ENCODE assay signal across 17 cellular contexts in the genomic region with DNA sequence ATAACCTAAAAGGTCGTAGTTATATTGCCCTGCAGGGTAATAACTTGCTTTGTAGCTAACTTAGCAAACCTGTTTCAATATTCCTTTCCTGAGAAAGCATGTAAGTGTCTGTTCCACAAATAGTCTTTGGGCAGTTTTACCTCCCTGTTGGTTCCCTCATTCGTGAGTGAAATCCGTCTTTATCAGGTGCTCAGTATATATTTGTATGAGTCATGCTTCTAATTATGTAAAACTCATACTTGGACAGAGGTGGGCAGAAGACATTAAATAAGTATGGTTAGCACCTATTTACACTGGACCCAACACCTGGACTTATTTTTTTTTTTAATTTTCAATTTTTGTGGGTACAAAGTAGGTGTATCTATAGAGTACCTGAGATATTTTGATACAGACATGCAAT. TPM values are rescaled to one million over a fixed set of nuclear protein-coding genes. Genes with fewer than 3 reads are reported as not detected.
DNase-seq lines count a peak whose midpoint lies in the region; ATAC-seq and TF ChIP-seq lines count a peak whose summit lies in the region.
"Had no signal": no experiment of that assay in that cellular context is flagged by ENCODE, and none has a peak within 500 bp of the region (broad histone marks: within the 10 kb centered on the region; RNA-seq: fewer than 3 reads in every experiment).

No MANE protein-coding gene starts in this region.

- peaks cover 5% of the 10 kb centered on the region in 2 donors for H3K9me3 Mint-ChIP-seq in stimulated activated naive B cell treated with anti-CD40 and anti-IgM and Interleukin-4, amounts not matched to agents 10 μg/mL and 1 μg/mL and 100 μg/mL, for 72 hours
- H3K9me3 Mint-ChIP-seq: CD8-positive, alpha-beta T cell had no signal

- H3K4me3 ChIP-seq in HEK293 (ENCODE audit: low read depth, low read length) (no peak overlapping the region), epithelial cell of esophagus (ENCODE audit: low read length) (no peak overlapping the region), mucosa of descending colon (no peak overlapping the region)
- H3K4me3 ChIP-seq: BLaER1, HAP-1 had no signal

- CTCF ChIA-PET in HEK293 (lab: Yijun Ruan, JAX), result no interaction called here

- intact Hi-C loops in mucosa of descending colon (cut with DNase I, micrococcal nuclease), result no loop called here

- POLR2A ChIA-PET in HEK293 (lab: Yijun Ruan, JAX), result no interaction called here

- no peak overlapping the region for H3K27ac Mint-ChIP-seq in stimulated activated naive B cell treated with anti-CD40 and anti-IgM and Interleukin-4, amounts not matched to agents 10 μg/mL and 1 μg/mL and 100 μg/mL, for 72 hours
- H3K27ac Mint-ChIP-seq: B cell; CD4-positive, CD25-positive, alpha-beta regulatory T cell; CD8-positive, alpha-beta T cell had no signal

- no peak overlapping the region for H3K4me3 Mint-ChIP-seq in stimulated activated naive B cell treated with anti-CD40 and anti-IgM and Interleukin-4, amounts not matched to agents 10 μg/mL and 1 μg/mL and 100 μg/mL, for 72 hours
- H3K4me3 Mint-ChIP-seq: B cell; CD4-positive, CD25-positive, alpha-beta regulatory T cell; CD8-positive, alpha-beta T cell had no signal

- H3K36me3 ChIP-seq in HEK293 (ENCODE audit: control insufficient read depth in 2 of 2, insufficient read depth in 1 of 2, low read length in 2 of 2) (no peaks in the 10 kb centered on the region), mucosa of descending colon (ENCODE audit: low read depth) (no peaks in the 10 kb centered on the region)
- H3K36me3 ChIP-seq: BLaER1, HAP-1 had no signal

- H3K9me3 ChIP-seq in HEK293 (ENCODE audit: control insufficient read depth, insufficient read depth, low read depth, low read length) (no peaks in the 10 kb centered on the region), mucosa of descending colon (no peaks in the 10 kb centered on the region)
- H3K9me3 ChIP-seq: BLaER1, Caco-2, HAP-1 had no signal

- DNase-seq in NCI-H526 treated with DMSO at 0.1 percent for 48 hours (lab: John Stamatoyannopoulos, UW) (peak; percentile 65), epithelial cell of esophagus (ENCODE audit: low read depth) (peak; percentile 12), mucosa of descending colon (no peak)
- DNase-seq in stimulated activated naive B cell treated with anti-CD40 and anti-IgM and Interleukin-4, amounts not matched to agents 10 μg/mL and 1 μg/mL and 100 μg/mL, for 72 hours, result no peak
- DNase-seq: Caco-2; CD4-positive, CD25-positive, alpha-beta regulatory T cell; CD8-positive, alpha-beta T cell; DMS153; DND-41; GOT3 had no signal

- TF ChIP-seq CTCF in HEK293 (tag by site-specific recombination; IDR thresholded peaks at IDR 0.05), result no peak
- no peak for TF ChIP-seq CTCF in epithelial cell of esophagus (IDR thresholded peaks at IDR 0.05; ENCODE audit: insufficient read depth, low read depth, low read length, missing control alignments)
- no peak for TF ChIP-seq CTCF in mucosa of descending colon (IDR thresholded peaks at IDR 0.05)

- peaks cover 0 to 4% of the 10 kb centered on the region in 2 donors for H3K36me3 Mint-ChIP-seq in stimulated activated naive B cell treated with anti-CD40 and anti-IgM and Interleukin-4, amounts not matched to agents 10 μg/mL and 1 μg/mL and 100 μg/mL, for 72 hours
- H3K36me3 Mint-ChIP-seq: CD4-positive, CD25-positive, alpha-beta regulatory T cell; CD8-positive, alpha-beta T cell had no signal

- peaks cover 4 to 6% of the 10 kb centered on the region in 2 donors for H3K4me1 Mint-ChIP-seq in stimulated activated naive B cell treated with anti-CD40 and anti-IgM and Interleukin-4, amounts not matched to agents 10 μg/mL and 1 μg/mL and 100 μg/mL, for 72 hours
- H3K4me1 Mint-ChIP-seq: CD4-positive, CD25-positive, alpha-beta regulatory T cell had no signal

- peaks cover 13 to 19% of the 10 kb centered on the region in 2 donors for H3K27me3 Mint-ChIP-seq in stimulated activated naive B cell treated with anti-CD40 and anti-IgM and Interleukin-4, amounts not matched to agents 10 μg/mL and 1 μg/mL and 100 μg/mL, for 72 hours

- no peak overlapping the region for H3K27ac ChIP-seq in HEK293 (ENCODE audit: extremely low read depth, low read depth, low read length)
- H3K27ac ChIP-seq: BLaER1, C4-2B had no signal

- ATAC-seq in HG03354 (IDR thresholded peaks at IDR 0.05; ENCODE audit: poor library complexity, severe bottlenecking, unreplicated experiment), result no peak
- ATAC-seq in mucosa of descending colon, result no peak
- ATAC-seq in stimulated activated naive B cell treated with anti-CD40 and anti-IgM and Interleukin-4, amounts not matched to agents 10 μg/mL and 1 μg/mL and 100 μg/mL, for 72 hours (replicated peaks), result no peak
- ATAC-seq: CD8-positive, alpha-beta T cell had no signal

- H3K4me1 ChIP-seq in HEK293 (ENCODE audit: control insufficient read depth, insufficient read depth, low read length), result peaks cover 3% of the 10 kb centered on the region
- peaks cover 6% of the 10 kb centered on the region for H3K4me1 ChIP-seq in mucosa of descending colon (ENCODE audit: low read depth)
- H3K4me1 ChIP-seq: BLaER1 had no signal

TF ChIP-seq in HEK293, 187 proteins besides CTCF, POLR2A, EP300 and RAD21:
- TF ChIP-seq ZNF10 (tag by site-specific recombination; IDR thresholded peaks at IDR 0.05), result peak; percentile 51; the same call in 1 of the 2 replicates
- no peak for TF ChIP-seq GLI4 (tag by site-specific recombination; IDR thresholded peaks at IDR 0.05)
- TF ChIP-seq, protein P1, sequence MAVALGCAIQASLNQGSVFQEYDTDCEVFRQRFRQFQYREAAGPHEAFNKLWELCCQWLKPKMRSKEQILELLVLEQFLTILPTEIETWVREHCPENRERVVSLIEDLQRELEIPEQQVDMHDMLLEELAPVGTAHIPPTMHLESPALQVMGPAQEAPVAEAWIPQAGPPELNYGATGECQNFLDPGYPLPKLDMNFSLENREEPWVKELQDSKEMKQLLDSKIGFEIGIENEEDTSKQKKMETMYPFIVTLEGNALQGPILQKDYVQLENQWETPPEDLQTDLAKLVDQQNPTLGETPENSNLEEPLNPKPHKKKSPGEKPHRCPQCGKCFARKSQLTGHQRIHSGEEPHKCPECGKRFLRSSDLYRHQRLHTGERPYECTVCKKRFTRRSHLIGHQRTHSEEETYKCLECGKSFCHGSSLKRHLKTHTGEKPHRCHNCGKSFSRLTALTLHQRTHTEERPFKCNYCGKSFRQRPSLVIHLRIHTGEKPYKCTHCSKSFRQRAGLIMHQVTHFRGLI (tag by site-specific recombination; IDR thresholded peaks at IDR 0.05), result no peak
- TF ChIP-seq ZNF2 (tag by site-specific recombination; IDR thresholded peaks at IDR 0.05), result no peak
- no peak for TF ChIP-seq ZNF157 (tag by site-specific recombination; IDR thresholded peaks at IDR 0.05)
- TF ChIP-seq SETDB1 (IDR thresholded peaks at IDR 0.05; ENCODE audit: insufficient read length, low read length), result no peak

RNA-seq across cellular contexts. Expression of a gene that starts 44.9 kb away (rescaled TPM):
- total RNA-seq in mucosa of descending colon, result 10 to 100 TPM in 1 of 3 donors, 1 to 10 TPM in 1, under 1 TPM in 1; 0.46 to 11.0 (median 8.9) TPM
- total RNA-seq: A172; B cell; Caco-2; CD4-positive, CD25-positive, alpha-beta regulatory T cell; CD8-positive, alpha-beta T cell had no signal

Comparison
In these comparisons a context has a peak if more than half of its experiments do, and no peak if none do; other contexts are left out.
1. DNase-seq: peak in NCI-H526 treated with DMSO at 0.1 percent for 48 hours (single experiment) and epithelial cell of esophagus (single experiment); none in mucosa of descending colon (0 of 3) and stimulated activated naive B cell treated with anti-CD40 and anti-IgM and Interleukin-4, amounts not matched to agents 10 μg/mL and 1 μg/mL and 100 μg/mL, for 72 hours (single experiment).